18 cellular contexts compared by ENCODE assay signal in the genomic region with DNA sequence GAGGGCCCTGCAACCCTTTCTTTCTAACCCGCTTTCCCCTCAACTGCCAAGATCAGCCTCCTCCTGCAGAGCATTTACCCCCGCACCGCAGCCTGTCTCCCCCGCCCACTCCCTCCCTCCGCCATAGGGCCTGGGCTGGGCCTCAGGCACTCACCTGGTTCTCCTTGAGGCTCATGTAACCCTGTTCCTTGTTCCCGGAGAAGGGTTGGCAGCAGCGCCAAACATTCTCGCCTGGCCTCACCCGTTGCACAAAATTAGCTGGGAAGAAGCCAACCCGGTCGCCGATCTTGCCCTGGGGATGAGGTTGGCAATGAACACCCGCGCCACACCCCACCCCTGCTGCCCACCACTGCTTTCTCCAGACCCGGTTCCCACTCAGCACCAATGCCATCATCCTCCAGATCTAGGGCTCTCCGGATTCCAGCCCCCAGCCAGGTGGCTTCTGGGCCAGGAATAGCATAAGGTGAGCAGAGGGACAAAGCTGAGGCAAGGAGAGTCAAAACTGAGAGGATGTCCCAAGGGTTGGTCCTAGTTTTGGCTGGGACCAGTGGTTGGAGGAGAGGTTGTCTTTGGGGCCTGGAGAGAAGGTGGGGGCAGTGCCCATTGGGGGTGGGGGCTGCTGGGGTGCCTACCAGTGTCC. TPM values are rescaled to one million over a fixed set of nuclear protein-coding genes. Genes with fewer than 3 reads are reported as not detected.
DNase-seq lines count a peak whose midpoint lies in the region; ATAC-seq and TF ChIP-seq lines count a peak whose summit lies in the region.
"Had no signal": no experiment of that assay in that cellular context is flagged by ENCODE, and none has a peak within 500 bp of the region (broad histone marks: within the 10 kb centered on the region; RNA-seq: fewer than 3 reads in every experiment).

No MANE protein-coding gene starts in this region.

- H3K4me1 Mint-ChIP-seq in T-helper 1 cell treated with Interleukin-12 subunit alpha and Interleukin-12 subunit beta and Interleukin-4 antibody, amounts not matched to agents 30 μg/mL and 1 μg/mL, for 36 hours (ENCODE audit: low read depth), result peaks cover 11% of the 10 kb centered on the region

- peak overlapping the region; percentile 36 for H3K27ac Mint-ChIP-seq in T-helper 1 cell treated with Interleukin-12 subunit alpha and Interleukin-12 subunit beta and Interleukin-4 antibody, amounts not matched to agents 30 μg/mL and 1 μg/mL, for 36 hours
- H3K27ac Mint-ChIP-seq: activated CD8-positive, alpha-beta T cell treated with anti-CD3 and anti-CD28 coated beads for 36 hours; activated T-helper 2 cell treated with anti-CD3 and anti-CD28 coated beads, Interferon-gamma antibody, Interleukin-2, Interleukin-4, amounts not matched to agents 10 μg/mL and 5 μg/mL and 100 μg/mL, durations not matched to agents 14 hours and 24 hours and 36 hours; CD8-positive, alpha-beta T cell; HFFc6 had no signal

- peak overlapping the region; percentile 58 to 64 for H3K27ac ChIP-seq in thoracic aorta
- H3K27ac ChIP-seq: colonic mucosa, tibial nerve had no signal

- DNase-seq in T-helper 1 cell, result no peak
- peak; percentile 61 for DNase-seq in NCI-H2171 treated with DMSO at 0.1 percent for 48 hours (lab: John Stamatoyannopoulos, UW)
- peak; percentile 37 for DNase-seq in epithelial cell of esophagus (ENCODE audit: low read depth)
- DNase-seq in thoracic aorta (ENCODE audit: low spot score), result no peak
- DNase-seq in NK-92 treated with Interleukin-12 subunit alpha and Interleukin-12 subunit beta, amount 100 ng/mL, for 24 hours (lab: John Stamatoyannopoulos, UW), result no peak
- no peak for DNase-seq in NCI-H1048 (lab: John Stamatoyannopoulos, UW)
- no peak for DNase-seq in NCI-H2227 (lab: John Stamatoyannopoulos, UW; ENCODE audit: unreplicated experiment)
- DNase-seq: activated CD8-positive, alpha-beta T cell treated with anti-CD3 and anti-CD28 coated beads for 36 hours; CD8-positive, alpha-beta T cell; colonic mucosa; HFFc6; stimulated activated CD4-positive, alpha-beta T cell treated with anti-CD3 and anti-CD28 coated beads, Interleukin-4, amount 100 ng/mL, for 1 hour; stimulated activated CD8-positive, alpha-beta memory T cell treated with anti-CD3 and anti-CD28 coated beads, Interleukin-4, amount 100 ng/mL, for 48 hours had no signal

- peaks cover 2% of the 10 kb centered on the region for H3K36me3 ChIP-seq in thoracic aorta
- H3K36me3 ChIP-seq: colonic mucosa, tibial nerve had no signal

- H3K4me3 ChIP-seq in epithelial cell of esophagus (ENCODE audit: low read length), result no peak overlapping the region
- no peak overlapping the region for H3K4me3 ChIP-seq in thoracic aorta
- H3K4me3 ChIP-seq: colonic mucosa, tibial nerve had no signal

- peaks cover 42% of the 10 kb centered on the region for H3K27me3 Mint-ChIP-seq in T-helper 1 cell treated with Interleukin-12 subunit alpha and Interleukin-12 subunit beta and Interleukin-4 antibody, amounts not matched to agents 30 μg/mL and 1 μg/mL, for 36 hours (ENCODE audit: low read depth)

- H3K4me1 ChIP-seq in thoracic aorta (ENCODE audit: control insufficient read depth in 1 of 2, low read depth in 2 of 2), result peaks cover 33 to 71% of the 10 kb centered on the region in 2 donors

- no peaks in the 10 kb centered on the region for H3K9me3 ChIP-seq in thoracic aorta
- H3K9me3 ChIP-seq: colonic mucosa, tibial nerve had no signal

- no peaks in the 10 kb centered on the region for H3K27me3 ChIP-seq in thoracic aorta (replicated peaks; ENCODE audit: insufficient read depth)
- H3K27me3 ChIP-seq: colonic mucosa had no signal

- H3K4me3 Mint-ChIP-seq in T-helper 1 cell treated with Interleukin-12 subunit alpha and Interleukin-12 subunit beta and Interleukin-4 antibody, amounts not matched to agents 30 μg/mL and 1 μg/mL, for 36 hours, result no peak overlapping the region
- H3K4me3 Mint-ChIP-seq: activated CD8-positive, alpha-beta T cell treated with anti-CD3 and anti-CD28 coated beads for 36 hours; CD8-positive, alpha-beta T cell; HFFc6 had no signal

- no peak for TF ChIP-seq CTCF in epithelial cell of esophagus (IDR thresholded peaks at IDR 0.05; ENCODE audit: insufficient read depth, low read depth, low read length, missing control alignments)
- TF ChIP-seq CTCF in thoracic aorta (IDR thresholded peaks at IDR 0.05), result no peak

- no peak for ATAC-seq in thoracic aorta (ENCODE audit: insufficient number of reproducible peaks, low FRiP score, low read depth)
- ATAC-seq: activated CD8-positive, alpha-beta T cell treated with anti-CD3 and anti-CD28 coated beads for 36 hours; CD8-positive, alpha-beta T cell had no signal

- H3K9me3 Mint-ChIP-seq in T-helper 1 cell treated with Interleukin-12 subunit alpha and Interleukin-12 subunit beta and Interleukin-4 antibody, amounts not matched to agents 30 μg/mL and 1 μg/mL, for 36 hours, result no peaks in the 10 kb centered on the region
- H3K9me3 Mint-ChIP-seq: activated CD8-positive, alpha-beta T cell treated with anti-CD3 and anti-CD28 coated beads for 36 hours; activated T-helper 2 cell treated with anti-CD3 and anti-CD28 coated beads, Interferon-gamma antibody, Interleukin-2, Interleukin-4, amounts not matched to agents 10 μg/mL and 5 μg/mL and 100 μg/mL, durations not matched to agents 14 hours and 24 hours and 36 hours; CD8-positive, alpha-beta T cell; HFFc6 had no signal

- no peaks in the 10 kb centered on the region for H3K36me3 Mint-ChIP-seq in T-helper 1 cell treated with Interleukin-12 subunit alpha and Interleukin-12 subunit beta and Interleukin-4 antibody, amounts not matched to agents 30 μg/mL and 1 μg/mL, for 36 hours (ENCODE audit: low read depth)
- H3K36me3 Mint-ChIP-seq: CD8-positive, alpha-beta T cell had no signal

RNA-seq across cellular contexts. Expression of a gene that starts 12.8 kb away (rescaled TPM):
- 10 to 100 TPM; 13.9 to 14.3 TPM for total RNA-seq in thoracic aorta
- total RNA-seq: activated T-helper 2 cell treated with anti-CD3 and anti-CD28 coated beads, Interferon-gamma antibody, Interleukin-2, Interleukin-4, amounts not matched to agents 10 μg/mL and 5 μg/mL and 100 μg/mL, durations not matched to agents 14 hours and 24 hours and 36 hours; HFFc6; SK-MEL-5 had no signal

RNA-seq across cellular contexts. Expression of a gene that starts 12.9 kb away (rescaled TPM):
- 1,000 to 10,000 TPM; 1,315 to 2,278 TPM for total RNA-seq in thoracic aorta

RNA-seq across cellular contexts. Expression of a gene that starts 15.5 kb away (rescaled TPM):
- 10 to 100 TPM; 14.3 to 15.6 TPM for total RNA-seq in thoracic aorta

RNA-seq across cellular contexts. Expression of a gene that starts 47.0 kb away (rescaled TPM):
- under 1 TPM in 1 of 2 donors, not detected in 1; 0.27 TPM for total RNA-seq in thoracic aorta
- total RNA-seq: A673; activated CD8-positive, alpha-beta T cell treated with anti-CD3 and anti-CD28 coated beads for 36 hours; CD8-positive, alpha-beta T cell; colonic mucosa; HFFc6; SK-MEL-5; tibial nerve had no signal

Comparison
In these comparisons a context has a peak if more than half of its experiments do, and no peak if none do; other contexts are left out.
1. DNase-seq: peak in NCI-H2171 treated with DMSO at 0.1 percent for 48 hours (single experiment) and epithelial cell of esophagus (single experiment); none in T-helper 1 cell (0 of 5), thoracic aorta (single experiment), NK-92 treated with Interleukin-12 subunit alpha and Interleukin-12 subunit beta, amount 100 ng/mL, for 24 hours (single experiment), NCI-H1048 (single experiment) and NCI-H2227 (single experiment).